In genomic region chr12:2853626-2854025, GRCh38 we compare ENCODE assay signal across 1 cellular context.
TF ChIP-seq lines count a peak whose summit lies in the region.

No MANE protein-coding gene starts in this region.

TF ChIP-seq in HEK293, 187 proteins besides CTCF, POLR2A, EP300 and RAD21:
- no peak for TF ChIP-seq ZNF473 (tag by site-specific recombination; IDR thresholded peaks at IDR 0.05)
- 0 out of 2 replicates have a peak, but pooled peaks have one; percentile 14 for TF ChIP-seq PATZ1 (tag by site-specific recombination; IDR thresholded peaks at IDR 0.05)
- TF ChIP-seq ZNF2 (tag by site-specific recombination; IDR thresholded peaks at IDR 0.05): peak; percentile 71; the same call in 1 of the 2 replicates
- TF ChIP-seq ZNF501 (tag by site-specific recombination; IDR thresholded peaks at IDR 0.05): no peak
- 0 out of 2 replicates have a peak, but pooled peaks have one; percentile 38 for TF ChIP-seq ZNF24 (tag by site-specific recombination; IDR thresholded peaks at IDR 0.05)
- peak; percentile 36; the same call in 1 of the 2 replicates for TF ChIP-seq ZNF654 (tag by site-specific recombination; IDR thresholded peaks at IDR 0.05; ENCODE audit: low read depth)
- 0 out of 2 replicates have a peak, but pooled peaks have one; percentile 41 for TF ChIP-seq PRDM10 (tag by site-specific recombination; IDR thresholded peaks at IDR 0.05)
- no peak for TF ChIP-seq ZNF221 (tag by site-specific recombination; IDR thresholded peaks at IDR 0.05; ENCODE audit: borderline replicate concordance)
- TF ChIP-seq ZBTB17 (tag by site-specific recombination; IDR thresholded peaks at IDR 0.05): 0 out of 2 replicates have a peak, but pooled peaks have one; percentile 39
- no peak for TF ChIP-seq ZBTB20 (tag by site-specific recombination; IDR thresholded peaks at IDR 0.05)
